In genomic region chr20:38748863-38749153, GRCh38 we compare ENCODE assay signal across 8 cellular contexts.
DNase-seq lines count a peak whose midpoint lies in the region; ATAC-seq and TF ChIP-seq lines count a peak whose summit lies in the region.

No MANE protein-coding gene starts in this region.

- H3K36me3 Mint-ChIP-seq in stimulated activated naive B cell treated with anti-CD40 and anti-IgM and Interleukin-4, amounts not matched to agents 10 μg/mL and 1 μg/mL and 100 μg/mL, for 72 hours: peaks cover 5 to 8% of the 10 kb centered on the region in 2 donors

- in situ Hi-C loops in brain microvascular endothelial cell (cut with HindIII; ENCODE audit: low pct_ligation_motif_present, low sequenced_read_pairs): loop anchor here (25.0 kb wide), 1 partner anchor 112 kb away; no protein-coding TSS in a partner anchor

- H3K4me3 ChIP-seq in brain microvascular endothelial cell (ENCODE audit: low read depth, low read length): peak overlapping the region; percentile 91

- DNase-seq in RKO (ENCODE audit: low spot score) (peak; percentile 28), brain microvascular endothelial cell (no peak), medulla oblongata (ENCODE audit: extremely low spot score) (peak; percentile 10), NCI-H2107 treated with DMSO at 0.1 percent for 48 hours (lab: John Stamatoyannopoulos, UW; ENCODE audit: unreplicated experiment) (no peak), NCI-H146 treated with DMSO at 0.1 percent for 48 hours (lab: John Stamatoyannopoulos, UW; ENCODE audit: unreplicated experiment) (no peak)
- no peak for DNase-seq in stimulated activated naive B cell treated with anti-CD40 and anti-IgM and Interleukin-4, amounts not matched to agents 10 μg/mL and 1 μg/mL and 100 μg/mL, for 72 hours

- peak overlapping the region; percentile 86 to 97 for H3K4me3 Mint-ChIP-seq in stimulated activated naive B cell treated with anti-CD40 and anti-IgM and Interleukin-4, amounts not matched to agents 10 μg/mL and 1 μg/mL and 100 μg/mL, for 72 hours

- no peak for TF ChIP-seq CTCF in brain microvascular endothelial cell (IDR thresholded peaks at IDR 0.05; ENCODE audit: low read depth, low read length, missing control alignments)

- ATAC-seq in GM18517 (IDR thresholded peaks at IDR 0.05; ENCODE audit: unreplicated experiment) (peak; percentile 30), HG02970 (IDR thresholded peaks at IDR 0.05; ENCODE audit: low FRiP score, unreplicated experiment) (peak; percentile 15)
- peak; percentile 46 to 52 for ATAC-seq in stimulated activated naive B cell treated with anti-CD40 and anti-IgM and Interleukin-4, amounts not matched to agents 10 μg/mL and 1 μg/mL and 100 μg/mL, for 72 hours (replicated peaks)

- H3K27me3 ChIP-seq in brain microvascular endothelial cell (replicated peaks): no peaks in the 10 kb centered on the region

- H3K36me3 ChIP-seq in brain microvascular endothelial cell (replicated peaks): peaks cover 2% of the 10 kb centered on the region

- H3K4me1 Mint-ChIP-seq in stimulated activated naive B cell treated with anti-CD40 and anti-IgM and Interleukin-4, amounts not matched to agents 10 μg/mL and 1 μg/mL and 100 μg/mL, for 72 hours: peaks cover 16 to 18% of the 10 kb centered on the region in 2 donors

- H3K27me3 Mint-ChIP-seq in stimulated activated naive B cell treated with anti-CD40 and anti-IgM and Interleukin-4, amounts not matched to agents 10 μg/mL and 1 μg/mL and 100 μg/mL, for 72 hours: peaks cover 0 to under 1% of the 10 kb centered on the region in 2 donors

- peak overlapping the region; percentile 73 for H3K27ac Mint-ChIP-seq in stimulated activated naive B cell treated with anti-CD40 and anti-IgM and Interleukin-4, amounts not matched to agents 10 μg/mL and 1 μg/mL and 100 μg/mL, for 72 hours

- H3K27ac ChIP-seq in brain microvascular endothelial cell: peak overlapping the region; percentile 80

- no peaks in the 10 kb centered on the region for H3K9me3 Mint-ChIP-seq in stimulated activated naive B cell treated with anti-CD40 and anti-IgM and Interleukin-4, amounts not matched to agents 10 μg/mL and 1 μg/mL and 100 μg/mL, for 72 hours

Comparison
In these comparisons a context has a peak if more than half of its experiments do, and no peak if none do; other contexts are left out.
1. DNase-seq: peak in RKO (single experiment) and medulla oblongata (single experiment); none in brain microvascular endothelial cell (single experiment), stimulated activated naive B cell treated with anti-CD40 and anti-IgM and Interleukin-4, amounts not matched to agents 10 μg/mL and 1 μg/mL and 100 μg/mL, for 72 hours (single experiment), NCI-H2107 treated with DMSO at 0.1 percent for 48 hours (single experiment) and NCI-H146 treated with DMSO at 0.1 percent for 48 hours (single experiment).
2. Peak in every context shown above with its lines, with median percentiles within 50 percentile points of each other: ATAC-seq.